Comparison of ENCODE assay signal across 31 cellular contexts in the genomic region with DNA sequence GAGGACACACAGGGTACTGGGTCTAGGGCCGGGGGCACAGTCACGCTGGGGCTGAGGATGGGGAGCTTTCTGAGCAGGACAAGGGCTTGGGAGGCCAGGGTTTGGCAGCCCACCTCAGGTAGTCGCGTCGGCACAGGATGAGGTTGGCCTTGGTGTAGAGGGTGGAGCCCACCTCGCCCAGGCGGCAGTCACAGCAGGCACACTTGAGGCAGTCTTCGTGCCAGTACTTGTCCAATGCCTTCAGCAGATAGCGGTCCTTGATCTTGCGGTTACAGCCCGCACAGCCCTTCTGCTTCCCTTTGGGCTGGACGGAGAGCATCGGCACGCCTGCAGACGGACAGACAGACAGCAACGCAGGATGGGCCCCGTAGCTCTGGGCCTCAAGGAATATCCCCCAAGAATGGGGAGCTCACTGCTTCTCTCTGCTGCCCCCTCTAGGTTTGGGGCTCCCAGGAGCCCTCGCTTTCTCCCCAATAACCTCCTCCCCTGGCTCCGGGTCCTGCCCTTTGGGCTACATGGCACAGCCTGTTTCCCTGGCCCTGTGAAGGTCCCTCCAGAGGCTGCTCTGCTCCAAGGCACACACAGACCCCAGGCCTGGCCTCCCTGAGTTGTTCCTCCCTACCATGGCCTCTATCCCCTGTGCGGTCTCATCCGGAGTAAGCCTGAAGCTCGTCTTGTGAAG. TPM values are rescaled to one million over a fixed set of nuclear protein-coding genes. Genes with fewer than 3 reads are reported as not detected.
A peak's percentile ranks its signal among the peaks of the same experiment; 100 is the strongest.
DNase-seq lines count a peak whose midpoint lies in the region; ATAC-seq and TF ChIP-seq lines count a peak whose summit lies in the region.
"Had no signal": no experiment of that assay in that cellular context is flagged by ENCODE, and none has a peak within 500 bp of the region (broad histone marks: within the 10 kb centered on the region; RNA-seq: fewer than 3 reads in every experiment).

No MANE protein-coding gene starts in this region.

- no peak overlapping the region for H3K4me2 ChIP-seq in neuronal stem cell (ENCODE audit: insufficient read depth, low read length, poor library complexity, severe bottlenecking)

- no peak for TF ChIP-seq POLR2A in prostate gland (IDR thresholded peaks at IDR 0.05)

- no peak overlapping the region for H3K27ac Mint-ChIP-seq in HFFc6
- H3K27ac Mint-ChIP-seq in chondrocyte (ENCODE audit: unreplicated experiment) = no peak overlapping the region
- H3K27ac Mint-ChIP-seq in CD14-positive monocyte = peak overlapping the region in 1 of 7 donors; percentile 56
- H3K27ac Mint-ChIP-seq: activated naive CD4-positive, alpha-beta T cell treated with anti-CD3 and anti-CD28 coated beads for 36 hours; activated T-cell treated with anti-CD3 and anti-CD28 coated beads, Interleukin-2, amount 50 U/mL, for 72 hours; T-helper 17 cell had no signal

- peak overlapping the region; percentile 38 for H4K91ac ChIP-seq in neuronal stem cell (ENCODE audit: low read depth, low read length, poor library complexity)

- H3K23ac ChIP-seq in neuronal stem cell (ENCODE audit: low read depth, low read length, poor library complexity) = no peak overlapping the region

- H3K36me3 ChIP-seq in neuronal stem cell (replicated peaks in 1 of 2; ENCODE audit: control insufficient read depth in 2 of 2, insufficient read depth in 2 of 2, low read length in 2 of 2) (peaks cover 0 to 1% of the 10 kb centered on the region in 2 donors), prostate gland (no peaks in the 10 kb centered on the region)
- H3K36me3 ChIP-seq: adrenal gland, BE2C, brain microvascular endothelial cell, MG63, right lobe of liver had no signal

- TF ChIP-seq CTCF in HFFc6 (IDR thresholded peaks at IDR 0.05) (peak; percentile 25; the same call in 1 of the 2 replicates), chondrocyte (IDR thresholded peaks at IDR 0.05) (no peak), prostate gland (IDR thresholded peaks at IDR 0.05) (no peak), CD14-positive monocyte (IDR thresholded peaks at IDR 0.05) (no peak)

- peaks cover 9% of the 10 kb centered on the region for H3K27me3 Mint-ChIP-seq in HFFc6 (ENCODE audit: insufficient read depth)
- H3K27me3 Mint-ChIP-seq in chondrocyte (ENCODE audit: low read depth) = peaks cover 2% of the 10 kb centered on the region
- peaks cover 0 to 5% (median 2%) of the 10 kb centered on the region in 3 donors for H3K27me3 Mint-ChIP-seq in CD14-positive monocyte (ENCODE audit: low read depth in 3 of 3)
- H3K27me3 Mint-ChIP-seq: stimulated activated naive CD8-positive, alpha-beta T cell treated with anti-CD3 and anti-CD28 coated beads, Interleukin-15, amount 100 ng/mL, for 72 hours had no signal

- peak overlapping the region; percentile 80 for H2BK15ac ChIP-seq in neuronal stem cell (ENCODE audit: low read length)

- no peak overlapping the region for H3K4me3 Mint-ChIP-seq in HFFc6
- no peak overlapping the region for H3K4me3 Mint-ChIP-seq in chondrocyte (ENCODE audit: unreplicated experiment)
- H3K4me3 Mint-ChIP-seq in CD14-positive monocyte = no peak overlapping the region
- H3K4me3 Mint-ChIP-seq: activated naive CD4-positive, alpha-beta T cell treated with anti-CD3 and anti-CD28 coated beads for 36 hours; activated T-cell treated with anti-CD3 and anti-CD28 coated beads, Interleukin-2, amount 50 U/mL, for 72 hours; CD8-positive, alpha-beta memory T cell; stimulated activated naive CD8-positive, alpha-beta T cell treated with anti-CD3 and anti-CD28 coated beads, Interleukin-15, amount 100 ng/mL, for 72 hours; T-helper 17 cell had no signal

- H2BK5ac ChIP-seq in neuronal stem cell (ENCODE audit: low read length) = no peak overlapping the region

- no peak for ATAC-seq in HG03139 (IDR thresholded peaks at IDR 0.05; ENCODE audit: unreplicated experiment)
- ATAC-seq: activated T-cell treated with anti-CD3 and anti-CD28 coated beads, Interleukin-2, amount 50 U/mL, for 72 hours; PC-3; Right ventricle myocardium inferior; stimulated activated naive CD8-positive, alpha-beta T cell treated with anti-CD3 and anti-CD28 coated beads, Interleukin-15, amount 100 ng/mL, for 72 hours; T-helper 17 cell had no signal

- H3K4me3 ChIP-seq in neuronal stem cell (ENCODE audit: low read length in 2 of 2) (no peak overlapping the region), prostate gland (no peak overlapping the region)
- H3K4me3 ChIP-seq: adrenal gland, GM23248, MG63, right lobe of liver had no signal

- H3K4me1 Mint-ChIP-seq in HFFc6 (ENCODE audit: low read depth) = peaks cover 26% of the 10 kb centered on the region
- H3K4me1 Mint-ChIP-seq in chondrocyte (ENCODE audit: low read depth) = peaks cover 12% of the 10 kb centered on the region
- peaks cover 5% of the 10 kb centered on the region for H3K4me1 Mint-ChIP-seq in CD14-positive monocyte

- intact Hi-C loops in prostate gland (cut with DNase I) = no loop called here
- intact Hi-C loops in CD14-positive monocyte (cut with micrococcal nuclease) = no loop called here

- H3K4me1 ChIP-seq in neuronal stem cell (ENCODE audit: control insufficient read depth in 2 of 2, insufficient read depth in 1 of 2, low read depth in 1 of 2, low read length in 2 of 2) (peaks cover 0 to 15% of the 10 kb centered on the region in 2 donors), prostate gland (replicated peaks) (no peaks in the 10 kb centered on the region)
- H3K4me1 ChIP-seq: right lobe of liver had no signal

- no peak overlapping the region for H2AFZ ChIP-seq in neuronal stem cell (ENCODE audit: low read length)
- H2AFZ ChIP-seq: GM23248 had no signal

- peak overlapping the region; percentile 66 for H2AK5ac ChIP-seq in neuronal stem cell (ENCODE audit: low read depth, low read length)

- DNase-seq in DMS79 treated with DMSO at 0.1 percent for 48 hours (lab: John Stamatoyannopoulos, UW) = peak; percentile 49
- no peak for DNase-seq in HFFc6
- peak; percentile 76 for DNase-seq in chondrocyte (ENCODE audit: low spot score)
- DNase-seq in neuronal stem cell (ENCODE audit: low spot score) = no peak
- no peak for DNase-seq in prostate gland (ENCODE audit: low spot score)
- DNase-seq in CD14-positive monocyte (ENCODE audit: low spot score) = no peak
- DNase-seq: activated CD4-positive, alpha-beta T cell treated with anti-CD3 and anti-CD28 coated beads, Interleukin-2, amount 50 U/mL, for 48 hours; activated CD4-positive, CD25-positive, alpha-beta regulatory T cell treated with anti-CD3 and anti-CD28 coated beads, Interleukin-2, amount 50 U/mL, for 72 hours; activated naive CD4-positive, alpha-beta T cell treated with anti-CD3 and anti-CD28 coated beads for 36 hours; activated T-cell treated with anti-CD3 and anti-CD28 coated beads, Interleukin-2, amount 50 U/mL, for 72 hours; BE2C; brain microvascular endothelial cell; CD8-positive, alpha-beta memory T cell; GM23248; KG1; MG63; NCI-H1930; NCI-H526; NK-92 treated with Interleukin-12 subunit alpha and Interleukin-12 subunit beta, amount 100 ng/mL, for 24 hours; PC-3; right lobe of liver; stimulated activated CD4-positive, alpha-beta T cell treated with anti-CD3 and anti-CD28 coated beads, Interleukin-12 subunit alpha, Interleukin-12 subunit beta, amount 100 ng/mL, for 4 hours; stimulated activated CD4-positive, alpha-beta T cell treated with anti-CD3 and anti-CD28 coated beads, Interleukin-2, amount 100 ng/mL, for 48 hours; stimulated activated naive CD8-positive, alpha-beta T cell treated with anti-CD3 and anti-CD28 coated beads, Interleukin-15, amount 100 ng/mL, for 72 hours; T-helper 17 cell had no signal

- no peak overlapping the region for H3K9ac ChIP-seq in neuronal stem cell (ENCODE audit: low read depth, low read length, poor library complexity)
- H3K9ac ChIP-seq: GM23248 had no signal

- no peak overlapping the region for H3K27ac ChIP-seq in neuronal stem cell (replicated peaks; ENCODE audit: low read length)
- no peak overlapping the region for H3K27ac ChIP-seq in prostate gland
- H3K27ac ChIP-seq: adrenal gland, brain microvascular endothelial cell, epithelial cell of prostate, GM23248, right lobe of liver had no signal

- no peak overlapping the region for H3K4ac ChIP-seq in neuronal stem cell (ENCODE audit: low read length)

- peaks cover 0 to 48% (median 0%) of the 10 kb centered on the region in 3 experiments for H3K27me3 ChIP-seq in neuronal stem cell (ENCODE audit: control insufficient read depth in 3 of 3, insufficient read depth in 3 of 3, low read depth in 1 of 3, low read length in 3 of 3)
- H3K27me3 ChIP-seq in prostate gland (replicated peaks; ENCODE audit: insufficient read depth) = no peaks in the 10 kb centered on the region
- H3K27me3 ChIP-seq: adrenal gland, BE2C, brain microvascular endothelial cell, MG63, right lobe of liver had no signal

- WGBS in neuronal stem cell (ENCODE audit: extremely low coverage in 2 of 2, insufficient read length in 2 of 2, insufficient replicate concordance in 1 of 2), 2 donors = no CpG with 5 or more reads among the region's 22 CpGs
- 85% methylated on average over 22 of the region's 22 CpGs for WGBS in prostate gland

- H3K18ac ChIP-seq in neuronal stem cell (ENCODE audit: low read length) = peak overlapping the region; percentile 20

- H2BK120ac ChIP-seq in neuronal stem cell (ENCODE audit: low read depth, low read length) = no peak overlapping the region

- H4K8ac ChIP-seq in neuronal stem cell (ENCODE audit: low read depth, low read length) = no peak overlapping the region

- peak overlapping the region; percentile 24 for H2BK12ac ChIP-seq in neuronal stem cell (ENCODE audit: low read length)

- H3K36me3 Mint-ChIP-seq in HFFc6 (ENCODE audit: low read depth) (no peaks in the 10 kb centered on the region), chondrocyte (ENCODE audit: low read depth) (no peaks in the 10 kb centered on the region), CD14-positive monocyte (no peaks in the 10 kb centered on the region)
- H3K36me3 Mint-ChIP-seq: CD8-positive, alpha-beta memory T cell had no signal

- H3K79me1 ChIP-seq in neuronal stem cell (ENCODE audit: low read depth, low read length) = peaks cover 4% of the 10 kb centered on the region

- H3K9me3 ChIP-seq in neuronal stem cell (replicated peaks in 1 of 2; ENCODE audit: control insufficient read depth in 2 of 2, insufficient read depth in 1 of 2, low read depth in 1 of 2, low read length in 2 of 2) (no peaks in the 10 kb centered on the region), prostate gland (no peaks in the 10 kb centered on the region)
- H3K9me3 ChIP-seq: adrenal gland, BE2C, MG63, right lobe of liver had no signal

- peak overlapping the region; percentile 97 for H3K14ac ChIP-seq in neuronal stem cell (ENCODE audit: low read length)

- H3K9me3 Mint-ChIP-seq in HFFc6 (no peaks in the 10 kb centered on the region), chondrocyte (ENCODE audit: low read depth) (no peaks in the 10 kb centered on the region), CD14-positive monocyte (no peaks in the 10 kb centered on the region)
- H3K9me3 Mint-ChIP-seq: activated naive CD4-positive, alpha-beta T cell treated with anti-CD3 and anti-CD28 coated beads for 36 hours; activated T-cell treated with anti-CD3 and anti-CD28 coated beads, Interleukin-2, amount 50 U/mL, for 72 hours; CD8-positive, alpha-beta memory T cell; stimulated activated naive CD8-positive, alpha-beta T cell treated with anti-CD3 and anti-CD28 coated beads, Interleukin-15, amount 100 ng/mL, for 72 hours had no signal

RNA-seq across cellular contexts. Expression of a gene that starts 33.4 kb away (rescaled TPM):
- not detected for total RNA-seq in HFFc6 (2021; fragmentation: NEBNext Ultra II Directional; extraction: Animal tissue kit (Norgen Biotek cat#: 25700))
- total RNA-seq in chondrocyte (not detected in 3 replicates), prostate gland (not detected)
- 9.9 TPM for polyA plus RNA-seq in neuronal stem cell (2013, experiment 1 of 2)
- polyA plus RNA-seq in neuronal stem cell (2013, experiment 2 of 2) = 9.4 TPM
- polyA plus RNA-seq in CD14-positive monocyte = not detected
- total RNA-seq: activated naive CD4-positive, alpha-beta T cell treated with anti-CD3 and anti-CD28 coated beads for 36 hours; CD8-positive, alpha-beta memory T cell; GM23248; mesenteric fat pad; myocyte; right lobe of liver; T-helper 17 cell had no signal
- polyA plus RNA-seq: GM23248 had no signal

Comparison
In these comparisons a context has a peak if more than half of its experiments do, and no peak if none do; other contexts are left out.
1. DNase-seq: peak in DMS79 treated with DMSO at 0.1 percent for 48 hours (single experiment) and chondrocyte (single experiment); none in HFFc6 (single experiment), neuronal stem cell (single experiment), prostate gland (single experiment) and CD14-positive monocyte (single experiment).